ENCODE assay signal across 34 cellular contexts in genomic region chr14:106792543-106792942, GRCh38.
"Had no signal": no experiment of that assay in that cellular context is flagged by ENCODE, and none has a peak within 500 bp of the region (broad histone marks: within the 10 kb centered on the region; RNA-seq: fewer than 3 reads in every experiment).

No MANE protein-coding gene starts in this region.

- H3K27ac ChIP-seq: brain microvascular endothelial cell, coronary artery, dorsolateral prefrontal cortex, esophagus muscularis mucosa, foreskin keratinocyte, gastrocnemius medialis, WERI-Rb-1 had no signal

- H3K9me3 ChIP-seq: esophagus muscularis mucosa, gastrocnemius medialis had no signal

- H3K36me3 ChIP-seq: brain microvascular endothelial cell, esophagus muscularis mucosa, gastrocnemius medialis, WERI-Rb-1 had no signal

- H3K36me3 Mint-ChIP-seq: activated naive CD8-positive, alpha-beta T cell had no signal

- H3K27ac Mint-ChIP-seq: activated B cell treated with CpG ODN at 0.5 μM for 24 hours; activated CD8-positive, alpha-beta T cell treated with anti-CD3 and anti-CD28 coated beads for 36 hours; activated naive CD8-positive, alpha-beta T cell; activated T-helper 17 cell treated with anti-CD3 and anti-CD28 coated beads, Interleukin-2, amount 50 U/mL, for 72 hours; dendritic cell treated with granulocyte-macrophage colony-stimulating factor and Interleukin-4, amounts not matched to agents 40 ng/mL and 50 ng/mL, for 4 days; effector memory CD8-positive, alpha-beta T cell; T-helper 17 cell; T-helper 2 cell treated with Interferon-gamma antibody and Interleukin-4, amounts not matched to agents 5 μg/mL and 100 μg/mL, for 36 hours had no signal

- H3K27me3 Mint-ChIP-seq: dendritic cell treated with granulocyte-macrophage colony-stimulating factor and Interleukin-4, amounts not matched to agents 40 ng/mL and 50 ng/mL, for 4 days had no signal

- H3K4me3 Mint-ChIP-seq: activated B cell treated with CpG ODN at 0.5 μM for 24 hours; activated CD8-positive, alpha-beta T cell treated with anti-CD3 and anti-CD28 coated beads for 36 hours; activated naive CD8-positive, alpha-beta T cell; activated T-cell treated with anti-CD3 and anti-CD28 coated beads, Interleukin-2, amount 50 U/mL, for 4 hours; activated T-helper 17 cell treated with anti-CD3 and anti-CD28 coated beads, Interleukin-2, amount 50 U/mL, for 72 hours; central memory CD8-positive, alpha-beta T cell; dendritic cell treated with granulocyte-macrophage colony-stimulating factor and Interleukin-4, amounts not matched to agents 40 ng/mL and 50 ng/mL, for 4 days; effector memory CD8-positive, alpha-beta T cell; T-helper 17 cell; T-helper 2 cell treated with Interferon-gamma antibody and Interleukin-4, amounts not matched to agents 5 μg/mL and 100 μg/mL, for 36 hours had no signal

- H3K4me1 ChIP-seq: esophagus muscularis mucosa, foreskin keratinocyte, gastrocnemius medialis had no signal

- H3K9me3 Mint-ChIP-seq: activated B cell treated with CpG ODN at 0.5 μM for 24 hours; activated CD8-positive, alpha-beta T cell treated with anti-CD3 and anti-CD28 coated beads for 36 hours; activated T-cell treated with anti-CD3 and anti-CD28 coated beads, Interleukin-2, amount 50 U/mL, for 4 hours; activated T-helper 17 cell treated with anti-CD3 and anti-CD28 coated beads, Interleukin-2, amount 50 U/mL, for 72 hours; central memory CD8-positive, alpha-beta T cell; dendritic cell treated with granulocyte-macrophage colony-stimulating factor and Interleukin-4, amounts not matched to agents 40 ng/mL and 50 ng/mL, for 4 days; effector memory CD8-positive, alpha-beta T cell; T-helper 2 cell treated with Interferon-gamma antibody and Interleukin-4, amounts not matched to agents 5 μg/mL and 100 μg/mL, for 36 hours had no signal

- H3K4me3 ChIP-seq: coronary artery, dorsolateral prefrontal cortex, esophagus muscularis mucosa, gastrocnemius medialis had no signal

- ATAC-seq: activated CD4-positive, CD25-positive, alpha-beta regulatory T cell treated with anti-CD3 and anti-CD28 coated beads, Interleukin-2, amount 50 U/mL, for 24 hours; activated CD8-positive, alpha-beta T cell treated with anti-CD3 and anti-CD28 coated beads for 36 hours; activated T-cell treated with anti-CD3 and anti-CD28 coated beads, Interleukin-2, amount 50 U/mL, for 4 hours; activated T-helper 17 cell treated with anti-CD3 and anti-CD28 coated beads, Interleukin-2, amount 50 U/mL, for 72 hours; effector memory CD8-positive, alpha-beta T cell; foreskin keratinocyte; gastrocnemius medialis; T-helper 17 cell had no signal

- H3K27me3 ChIP-seq: brain microvascular endothelial cell, foreskin keratinocyte, gastrocnemius medialis had no signal

- H3K4me1 Mint-ChIP-seq: activated T-helper 17 cell treated with anti-CD3 and anti-CD28 coated beads, Interleukin-2, amount 50 U/mL, for 72 hours had no signal

- DNase-seq: activated B cell treated with CpG ODN at 0.5 μM for 24 hours; activated CD4-positive, alpha-beta T cell treated with anti-CD3 and anti-CD28 coated beads for 48 hours; activated CD4-positive, alpha-beta T cell treated with anti-CD3 and anti-CD28 coated beads, Interleukin-2, amount 50 U/mL, for 1 hour; activated CD4-positive, alpha-beta T cell treated with anti-CD3 and anti-CD28 coated beads, Interleukin-2, amount 50 U/mL, for 48 hours; activated CD8-positive, alpha-beta memory T cell treated with anti-CD3 and anti-CD28 coated beads for 24 hours; activated CD8-positive, alpha-beta T cell treated with anti-CD3 and anti-CD28 coated beads for 36 hours; activated effector memory CD4-positive, alpha-beta T cell treated with Interleukin-2 at 50 U/mL for 16 hours; activated gamma-delta T cell treated with Interleukin-2 at 50 U/mL for 16 hours; activated naive CD4-positive, alpha-beta T cell treated with anti-CD3 and anti-CD28 coated beads, Interleukin-2, amount 50 U/mL, for 16 hours; activated naive CD4-positive, alpha-beta T cell treated with Interleukin-2 at 50 U/mL for 16 hours; activated T-cell treated with anti-CD3 and anti-CD28 coated beads, Interleukin-2, amount 50 U/mL, for 4 hours; amniotic stem cell; anterior cingulate cortex; brain microvascular endothelial cell; dorsolateral prefrontal cortex; effector memory CD8-positive, alpha-beta T cell; erythroblast; foreskin keratinocyte; gastrocnemius medialis; glutamatergic neuron; T-helper 1 cell; T-helper 17 cell; T1000; WERI-Rb-1 had no signal

- FAIRE-seq: astrocyte, bronchial epithelial cell had no signal
